In the genomic region with DNA sequence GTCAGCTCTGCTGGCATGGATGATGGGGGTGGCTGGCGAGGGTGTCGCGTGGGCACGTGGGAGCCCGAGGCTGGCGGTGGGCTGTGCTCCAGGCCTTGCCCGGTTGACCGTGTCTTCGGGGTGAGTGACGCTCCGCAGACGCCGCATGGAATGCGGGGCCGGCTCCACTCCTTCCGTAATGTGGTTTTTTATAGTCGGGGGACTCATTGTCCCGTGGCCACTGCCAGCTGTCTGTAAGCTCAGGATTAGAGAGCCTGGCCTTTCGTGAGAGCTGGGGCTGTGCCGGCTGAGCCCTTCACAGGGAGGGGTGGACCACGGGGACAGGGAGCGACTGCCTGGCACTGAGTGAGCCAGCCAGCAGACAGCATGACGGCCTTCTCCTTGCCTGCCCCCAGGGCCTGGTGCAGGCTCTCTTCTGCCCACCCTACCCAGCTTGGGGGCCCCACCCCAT, we compare ENCODE assay signal across 14 cellular contexts. TPM values are rescaled to one million over a fixed set of nuclear protein-coding genes. Genes with fewer than 3 reads are reported as not detected.
DNase-seq lines count a peak whose midpoint lies in the region; ATAC-seq, FAIRE-seq and TF ChIP-seq lines count a peak whose summit lies in the region.
"Had no signal": no experiment of that assay in that cellular context is flagged by ENCODE, and none has a peak within 500 bp of the region (broad histone marks: within the 10 kb centered on the region; RNA-seq: fewer than 3 reads in every experiment).

No MANE protein-coding gene starts in this region.

- intact Hi-C loops in esophagus muscularis mucosa (cut with DNase I), result no loop called here

- H3K4me3 ChIP-seq in astrocyte (ENCODE audit: insufficient read depth, low read depth, low read length), result no peak overlapping the region
- H3K4me3 ChIP-seq in esophagus muscularis mucosa, result no peak overlapping the region

- H3K36me3 ChIP-seq in astrocyte (ENCODE audit: insufficient read depth, low read length) (no peaks in the 10 kb centered on the region), esophagus muscularis mucosa (no peaks in the 10 kb centered on the region)
- H3K36me3 ChIP-seq: brain microvascular endothelial cell had no signal

- H3K27me3 ChIP-seq in astrocyte (ENCODE audit: insufficient read depth, low read length) (peaks cover 6% of the 10 kb centered on the region), esophagus muscularis mucosa (peaks cover 0 to 85% (median 0%) of the 10 kb centered on the region in 4 donors)

- no peak overlapping the region for H3K27ac Mint-ChIP-seq in astrocyte (ENCODE audit: unreplicated experiment)

- no peak for TF ChIP-seq EP300 in esophagus muscularis mucosa (IDR thresholded peaks at IDR 0.05)

- no peaks in the 10 kb centered on the region for H3K9me3 Mint-ChIP-seq in astrocyte (ENCODE audit: unreplicated experiment)

- no peaks in the 10 kb centered on the region for H3K4me1 Mint-ChIP-seq in astrocyte (ENCODE audit: low read depth, unreplicated experiment)

- 51% methylated on average over 21 of the region's 23 CpGs for WGBS in esophagus muscularis mucosa

- no peak for TF ChIP-seq POLR2A in esophagus muscularis mucosa (IDR thresholded peaks at IDR 0.05; ENCODE audit: low read depth)

- no peak for FAIRE-seq in astrocyte (lab: Jason Lieb, UNC)

- H3K9me3 ChIP-seq in astrocyte (ENCODE audit: insufficient read depth, low read depth, low read length), result no peaks in the 10 kb centered on the region
- H3K9me3 ChIP-seq in esophagus muscularis mucosa, result no peaks in the 10 kb centered on the region

- no peak overlapping the region for H2AFZ ChIP-seq in astrocyte (ENCODE audit: low read depth, low read length)

- H3K79me2 ChIP-seq in astrocyte (ENCODE audit: insufficient read depth, low read length), result no peaks in the 10 kb centered on the region

- no peaks in the 10 kb centered on the region for H3K36me3 Mint-ChIP-seq in astrocyte (ENCODE audit: low read depth, unreplicated experiment)

- DNase-seq in A172 (ENCODE audit: low spot score) (peak; percentile 79), H4 (ENCODE audit: low spot score) (peak; percentile 84), astrocyte (ENCODE audit: low read depth) (peak; percentile 31), left kidney (ENCODE audit: low read depth, low spot score) (peak; percentile 62), esophagus muscularis mucosa (ENCODE audit: extremely low spot score) (no peak), T-helper 1 cell (no peak), NOMO-1 treated with dmso at 0.1 percent for 144 hours (lab: John Stamatoyannopoulos, UW; ENCODE audit: unreplicated experiment) (no peak)
- DNase-seq: activated T-cell treated with anti-CD3 and anti-CD28 coated beads for 4 hours; brain microvascular endothelial cell; IMR-90; NCI-H2081 treated with DMSO at 0.1 percent for 48 hours; occipital lobe; stimulated activated CD4-positive, alpha-beta T cell treated with anti-CD3 and anti-CD28 coated beads, Interleukin-4, amount 100 ng/mL, for 24 hours had no signal

- no peak for ATAC-seq in esophagus mucosa

- H3K4me1 ChIP-seq in astrocyte (ENCODE audit: insufficient read depth, low read length) (peaks cover 10% of the 10 kb centered on the region), esophagus muscularis mucosa (peaks cover 12 to 50% (median 16%) of the 10 kb centered on the region in 4 donors)

- no peak overlapping the region for H3K4me2 ChIP-seq in astrocyte (ENCODE audit: low read length)

- H3K4me3 Mint-ChIP-seq in astrocyte (ENCODE audit: unreplicated experiment), result no peak overlapping the region

- no peak overlapping the region for H3K27ac ChIP-seq in astrocyte (ENCODE audit: low read depth, low read length)
- H3K27ac ChIP-seq in esophagus muscularis mucosa (replicated peaks in 1 of 4), result no peak overlapping the region
- H3K27ac ChIP-seq: brain microvascular endothelial cell had no signal

- TF ChIP-seq CTCF in astrocyte (IDR thresholded peaks at IDR 0.05; ENCODE audit: insufficient read depth, low read depth, low read length), result no peak
- no peak for TF ChIP-seq CTCF in esophagus muscularis mucosa (IDR thresholded peaks at IDR 0.05)

- H3K27me3 Mint-ChIP-seq in astrocyte (ENCODE audit: low read depth, unreplicated experiment), result peaks cover 24% of the 10 kb centered on the region

- H3K9ac ChIP-seq in astrocyte (ENCODE audit: low read length), result no peak overlapping the region

- H4K20me1 ChIP-seq in astrocyte (ENCODE audit: insufficient read depth, low read length), result no peaks in the 10 kb centered on the region

RNA-seq across cellular contexts. Expression of gene DOK7, which starts 20.4 kb away (rescaled TPM):
- 17.9 and 21.4 TPM in 2 replicates for total RNA-seq in A172 (2014; rRNA removed; shearing (Covaris generic))
- total RNA-seq in H4 (2014; rRNA removed; shearing (Covaris generic)), result 0.04 and 0.58 TPM in 2 replicates
- total RNA-seq in astrocyte (not detected in 2 replicates), esophagus muscularis mucosa (1 to 10 TPM in 3 of 4 donors, under 1 TPM in 1; 0.50 to 1.7 (median 1.4) TPM), esophagus mucosa (0.36 TPM)
- total RNA-seq: IMR-90, occipital lobe had no signal

RNA-seq across cellular contexts. Expression of gene HGFAC, which starts 41.7 kb away (rescaled TPM):
- total RNA-seq in A172 (2014; rRNA removed; shearing (Covaris generic)), result 0.36 TPM in 1 of 2 replicates, not detected in the other
- 0.10 and 0.39 TPM in 2 replicates for total RNA-seq in H4 (2014; rRNA removed; shearing (Covaris generic))
- total RNA-seq in astrocyte (0.38 and 0.52 TPM in 2 replicates), esophagus muscularis mucosa (1 to 10 TPM in 1 of 4 donors, under 1 TPM in 1, not detected in 2; 0.52 to 2.3 TPM), esophagus mucosa (not detected)
- total RNA-seq: IMR-90 had no signal

RNA-seq across cellular contexts. Expression of gene LRPAP1, which starts 48.7 kb away (rescaled TPM):
- 116 and 171 TPM in 2 replicates for total RNA-seq in A172 (2014; rRNA removed; shearing (Covaris generic))
- total RNA-seq in H4 (2014; rRNA removed; shearing (Covaris generic)), result 257 and 281 TPM in 2 replicates
- 191 and 203 TPM in 2 replicates for total RNA-seq in astrocyte
- total RNA-seq in esophagus muscularis mucosa, result 100 to 1,000 TPM in 3 of 4 donors, 10 to 100 TPM in 1; 88.5 to 201 (median 174) TPM
- 64.6 TPM for total RNA-seq in esophagus mucosa

Comparison
In these comparisons a context has a peak if more than half of its experiments do, and no peak if none do; other contexts are left out.
1. DNase-seq: peak in A172 (single experiment), H4 (single experiment), astrocyte (single experiment) and left kidney (single experiment); none in esophagus muscularis mucosa (single experiment), T-helper 1 cell (0 of 5) and NOMO-1 treated with dmso at 0.1 percent for 144 hours (single experiment).